In the genomic region with DNA sequence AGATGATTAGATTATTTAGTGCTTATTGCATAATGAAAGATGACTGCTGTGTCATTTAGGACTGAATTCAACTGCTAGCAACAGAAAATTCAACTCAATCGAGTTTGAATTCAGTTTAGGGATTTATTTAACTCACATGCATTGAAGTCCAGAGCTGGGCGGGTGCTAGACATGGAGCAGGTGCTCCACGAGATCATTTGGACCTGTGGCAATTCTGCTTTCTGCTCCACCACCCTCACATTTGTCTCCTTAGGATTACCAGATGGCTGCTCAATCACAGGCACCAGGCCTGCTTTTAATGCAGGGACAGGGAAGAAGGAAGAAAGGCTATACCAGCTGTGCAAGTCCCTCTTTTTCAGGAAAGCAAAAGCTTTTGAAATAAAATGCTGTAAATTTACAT, we compare ENCODE assay signal across 20 cellular contexts.
DNase-seq lines count a peak whose midpoint lies in the region; ATAC-seq and TF ChIP-seq lines count a peak whose summit lies in the region.
"Had no signal": no experiment of that assay in that cellular context is flagged by ENCODE, and none has a peak within 500 bp of the region (broad histone marks: within the 10 kb centered on the region; RNA-seq: fewer than 3 reads in every experiment).

No MANE protein-coding gene starts in this region.

- no peaks in the 10 kb centered on the region for H3K9me3 ChIP-seq in WERI-Rb-1 (ENCODE audit: severe bottlenecking)

- H3K27ac ChIP-seq in WERI-Rb-1 = no peak overlapping the region
- H3K27ac ChIP-seq: SK-N-MC had no signal

- no peak overlapping the region for H3K4me3 ChIP-seq in WERI-Rb-1 (ENCODE audit: low read depth, low read length)
- H3K4me3 ChIP-seq: GM12878, K562, SK-N-MC had no signal

- H3K27me3 ChIP-seq in WERI-Rb-1 (ENCODE audit: insufficient read depth, low read depth, severe bottlenecking) = no peaks in the 10 kb centered on the region

- no peaks in the 10 kb centered on the region for H3K36me3 ChIP-seq in WERI-Rb-1

- DNase-seq in D341Med (ENCODE audit: low spot score) (peak; percentile 12), NCI-H1694 (lab: John Stamatoyannopoulos, UW) (peak; percentile 29), WERI-Rb-1 (peak; percentile 48), pons (ENCODE audit: low spot score) (peak; percentile 6), medulla oblongata (ENCODE audit: extremely low spot score) (no peak)
- DNase-seq: ACHN; AML-193; CD4-positive, alpha-beta T cell; DMS79 treated with DMSO at 0.1 percent for 48 hours; GDM1; NCI-H1417; NCI-H2081 treated with DMSO at 0.1 percent for 48 hours; NCI-H2227 treated with DMSO at 0.1 percent for 48 hours; T-helper 1 cell had no signal

- no peak for ATAC-seq in HG02885 (IDR thresholded peaks at IDR 0.05; ENCODE audit: poor library complexity, unreplicated experiment)
- no peak for ATAC-seq in HG03196 (IDR thresholded peaks at IDR 0.05; ENCODE audit: unreplicated experiment)
- ATAC-seq: GM12878, K562, Panc1 had no signal

- no peak for TF ChIP-seq CTCF in WERI-Rb-1 (IDR thresholded peaks at IDR 0.05; ENCODE audit: low read depth, low read length)
